8 cellular contexts compared by ENCODE assay signal in the genomic region with DNA sequence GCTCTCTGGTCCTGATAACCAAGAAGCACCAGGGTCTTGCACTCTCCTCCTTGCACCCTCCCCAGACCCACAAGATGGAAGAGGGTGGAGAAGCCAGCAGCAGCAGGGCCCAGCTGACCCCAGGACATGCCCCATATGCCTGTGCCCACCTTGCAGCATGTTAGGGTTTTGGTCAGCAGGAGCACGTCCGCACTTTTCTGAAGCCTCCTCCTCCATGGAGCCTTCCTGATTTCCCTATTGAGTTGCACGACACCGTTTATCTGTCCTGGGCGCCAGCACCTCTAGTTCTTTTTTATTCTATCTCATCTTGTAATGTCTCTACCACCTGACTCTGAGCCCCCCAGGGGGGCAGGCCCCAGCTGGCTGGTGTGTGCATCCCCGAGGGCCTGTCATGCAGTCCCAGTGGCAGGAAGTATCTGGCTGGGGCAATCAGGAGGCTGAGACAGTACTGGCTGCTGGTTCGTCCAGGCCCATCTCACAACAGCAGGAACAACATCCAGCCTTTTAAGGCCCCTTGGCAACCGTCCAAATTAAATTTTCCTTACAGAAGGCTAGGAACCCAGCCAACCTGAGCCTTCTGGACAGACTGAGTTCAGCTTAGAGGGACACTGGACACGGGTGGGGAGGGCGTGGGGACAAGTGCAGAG.
DNase-seq lines count a peak whose midpoint lies in the region; ATAC-seq and TF ChIP-seq lines count a peak whose summit lies in the region.

No MANE protein-coding gene starts in this region.

- no peaks in the 10 kb centered on the region for H3K9me3 ChIP-seq in tibial artery

- H3K27ac ChIP-seq in layer of hippocampus (ENCODE audit: low read depth, low read length) (peak overlapping the region; percentile 25), tibial artery (peak overlapping the region; percentile 16 to 24)

- intact Hi-C loops in tibial artery (cut with DNase I; ENCODE audit: low total_unique reads) = loop anchor here (5.0 kb wide), 1 partner anchor 63 kb away; no protein-coding TSS in a partner anchor

- DNase-seq in NCI-H1105 treated with DMSO at 0.1 percent for 48 hours (lab: John Stamatoyannopoulos, UW) (peak; percentile 88), amniotic epithelial cell (ENCODE audit: low read depth) (peak; percentile 55), tibial artery (peak; percentile 46 to 78), GM20000 (ENCODE audit: low spot score) (no peak)
- DNase-seq in activated CD4-positive, alpha-beta T cell treated with anti-CD3 and anti-CD28 coated beads for 48 hours = no peak
- DNase-seq in stimulated activated CD4-positive, alpha-beta T cell treated with anti-CD3 and anti-CD28 coated beads, Interleukin-15, amount 100 ng/mL, for 24 hours = no peak

- H3K4me3 ChIP-seq in tibial artery = no peak overlapping the region

- ATAC-seq in GM18505 (IDR thresholded peaks at IDR 0.05; ENCODE audit: unreplicated experiment) = no peak

- no peaks in the 10 kb centered on the region for H3K36me3 ChIP-seq in tibial artery

- no peak for TF ChIP-seq POLR2A in GM18505 (IDR thresholded peaks at IDR 0.05; ENCODE audit: borderline replicate concordance, extremely low read depth, insufficient read depth, insufficient read length)

- H3K27me3 ChIP-seq in layer of hippocampus (ENCODE audit: control insufficient read depth, insufficient read depth, low read length) (no peaks in the 10 kb centered on the region), tibial artery (no peaks in the 10 kb centered on the region)

- TF ChIP-seq CTCF in tibial artery (IDR thresholded peaks at IDR 0.05) = no peak
- TF ChIP-seq CTCF in GM20000 (IDR thresholded peaks at IDR 0.05; ENCODE audit: extremely low read depth, missing control alignments) = no peak

- H3K4me1 ChIP-seq in tibial artery = peaks cover 0 to 77% (median 44%) of the 10 kb centered on the region in 4 donors

Comparison
In these comparisons a context has a peak if more than half of its experiments do, and no peak if none do; other contexts are left out.
1. DNase-seq: peak in NCI-H1105 treated with DMSO at 0.1 percent for 48 hours (single experiment), amniotic epithelial cell (single experiment) and tibial artery (2 of 2); none in activated CD4-positive, alpha-beta T cell treated with anti-CD3 and anti-CD28 coated beads for 48 hours (single experiment), GM20000 (single experiment) and stimulated activated CD4-positive, alpha-beta T cell treated with anti-CD3 and anti-CD28 coated beads, Interleukin-15, amount 100 ng/mL, for 24 hours (single experiment).